In genomic region chr20:59161626-59162170, GRCh38 we compare ENCODE assay signal across 19 cellular contexts. TPM values are rescaled to one million over a fixed set of nuclear protein-coding genes. Genes with fewer than 3 reads are reported as not detected.
A peak's percentile ranks its signal among the peaks of the same experiment; 100 is the strongest.
DNase-seq lines count a peak whose midpoint lies in the region; ATAC-seq and TF ChIP-seq lines count a peak whose summit lies in the region.
"Had no signal": no experiment of that assay in that cellular context is flagged by ENCODE, and none has a peak within 500 bp of the region (broad histone marks: within the 10 kb centered on the region; RNA-seq: fewer than 3 reads in every experiment).

No MANE protein-coding gene starts in this region.

- H3K27ac Mint-ChIP-seq in activated CD8-positive, alpha-beta memory T cell treated with anti-CD3 and anti-CD28 coated beads, Interleukin-2, amount 10 ng/mL, durations not matched to agents 7 days and 5 days: peak overlapping the region; percentile 98
- peak overlapping the region; percentile 58 for H3K27ac Mint-ChIP-seq in activated T-helper 2 cell treated with anti-CD3 and anti-CD28 coated beads, Interferon-gamma antibody, Interleukin-2, Interleukin-4, amounts not matched to agents 10 μg/mL and 5 μg/mL and 100 μg/mL, durations not matched to agents 14 hours and 24 hours and 36 hours
- peak overlapping the region; percentile 100 for H3K27ac Mint-ChIP-seq in natural killer cell
- H3K27ac Mint-ChIP-seq: mesothelial cell of epicardium had no signal

- H3K4me3 Mint-ChIP-seq in activated CD8-positive, alpha-beta memory T cell treated with anti-CD3 and anti-CD28 coated beads, Interleukin-2, amount 10 ng/mL, durations not matched to agents 7 days and 5 days: peak overlapping the region; percentile 78
- H3K4me3 Mint-ChIP-seq in activated T-helper 2 cell treated with anti-CD3 and anti-CD28 coated beads, Interferon-gamma antibody, Interleukin-2, Interleukin-4, amounts not matched to agents 10 μg/mL and 5 μg/mL and 100 μg/mL, durations not matched to agents 14 hours and 24 hours and 36 hours (ENCODE audit: low read depth): peak overlapping the region; percentile 1
- peak overlapping the region; percentile 94 for H3K4me3 Mint-ChIP-seq in natural killer cell
- H3K4me3 Mint-ChIP-seq: mesothelial cell of epicardium had no signal

- CTCF ChIA-PET in activated CD8-positive, alpha-beta memory T cell treated with anti-CD3 and anti-CD28 coated beads, Interleukin-2, amount 10 ng/mL, durations not matched to agents 7 days and 5 days (lab: Charles Lee): no interaction called here

- H3K4me1 Mint-ChIP-seq in activated CD8-positive, alpha-beta memory T cell treated with anti-CD3 and anti-CD28 coated beads, Interleukin-2, amount 10 ng/mL, durations not matched to agents 7 days and 5 days: peaks cover 72% of the 10 kb centered on the region
- peaks cover 84% of the 10 kb centered on the region for H3K4me1 Mint-ChIP-seq in activated T-helper 2 cell treated with anti-CD3 and anti-CD28 coated beads, Interferon-gamma antibody, Interleukin-2, Interleukin-4, amounts not matched to agents 10 μg/mL and 5 μg/mL and 100 μg/mL, durations not matched to agents 14 hours and 24 hours and 36 hours (ENCODE audit: low read depth)
- H3K4me1 Mint-ChIP-seq in natural killer cell: peaks cover 81 to 86% of the 10 kb centered on the region in 2 donors

- H3K36me3 Mint-ChIP-seq in activated CD8-positive, alpha-beta memory T cell treated with anti-CD3 and anti-CD28 coated beads, Interleukin-2, amount 10 ng/mL, durations not matched to agents 7 days and 5 days: peaks cover 2% of the 10 kb centered on the region
- no peaks in the 10 kb centered on the region for H3K36me3 Mint-ChIP-seq in activated T-helper 2 cell treated with anti-CD3 and anti-CD28 coated beads, Interferon-gamma antibody, Interleukin-2, Interleukin-4, amounts not matched to agents 10 μg/mL and 5 μg/mL and 100 μg/mL, durations not matched to agents 14 hours and 24 hours and 36 hours (ENCODE audit: low read depth)
- no peaks in the 10 kb centered on the region for H3K36me3 Mint-ChIP-seq in natural killer cell
- H3K36me3 Mint-ChIP-seq: mesothelial cell of epicardium had no signal

- H3K27me3 Mint-ChIP-seq in activated CD8-positive, alpha-beta memory T cell treated with anti-CD3 and anti-CD28 coated beads, Interleukin-2, amount 10 ng/mL, durations not matched to agents 7 days and 5 days: no peaks in the 10 kb centered on the region
- H3K27me3 Mint-ChIP-seq in activated T-helper 2 cell treated with anti-CD3 and anti-CD28 coated beads, Interferon-gamma antibody, Interleukin-2, Interleukin-4, amounts not matched to agents 10 μg/mL and 5 μg/mL and 100 μg/mL, durations not matched to agents 14 hours and 24 hours and 36 hours (ENCODE audit: low read depth): no peaks in the 10 kb centered on the region
- H3K27me3 Mint-ChIP-seq in natural killer cell (ENCODE audit: low read depth in 2 of 2): no peaks in the 10 kb centered on the region

- DNase-seq in activated CD8-positive, alpha-beta memory T cell treated with anti-CD3 and anti-CD28 coated beads, Interleukin-2, amount 10 ng/mL, durations not matched to agents 7 days and 5 days: no peak
- DNase-seq in activated CD8-positive, alpha-beta memory T cell treated with anti-CD3 and anti-CD28 coated beads for 24 hours: no peak
- DNase-seq in NAMALWA (ENCODE audit: low spot score) (peak; percentile 74), natural killer cell (no peak), SW480 (ENCODE audit: low spot score) (no peak), NCI-H1105 treated with DMSO at 0.1 percent for 48 hours (lab: John Stamatoyannopoulos, UW) (no peak)
- no peak for DNase-seq in activated T-helper 2 cell treated with anti-CD3 and anti-CD28 coated beads, Interferon-gamma antibody, Interleukin-2, Interleukin-4, amounts not matched to agents 10 μg/mL and 5 μg/mL and 100 μg/mL, durations not matched to agents 14 hours and 24 hours and 36 hours (ENCODE audit: low spot score)
- DNase-seq: activated CD4-positive, CD25-positive, alpha-beta regulatory T cell; NCI-H1694; NCI-H226; right cardiac atrium had no signal

- no peak for TF ChIP-seq CTCF in natural killer cell (IDR thresholded peaks at IDR 0.05)

- intact Hi-C loops in activated T-helper 2 cell treated with anti-CD3 and anti-CD28 coated beads, Interferon-gamma antibody, Interleukin-2, Interleukin-4, amounts not matched to agents 10 μg/mL and 5 μg/mL and 100 μg/mL, durations not matched to agents 14 hours and 24 hours and 36 hours (cut with micrococcal nuclease): loop anchor here (1.0 to 10.0 kb wide), 5 partner anchors 11 to 1767 kb away; partner anchors contain the start of genes PRELID3B, RBM38 and STX16
- intact Hi-C loops in natural killer cell (cut with micrococcal nuclease): loop anchor here (5.0 to 10.0 kb wide), 2 partner anchors 39 to 267 kb away; no protein-coding TSS in a partner anchor

- no peak for ATAC-seq in activated CD8-positive, alpha-beta memory T cell treated with anti-CD3 and anti-CD28 coated beads, Interleukin-2, amount 10 ng/mL, durations not matched to agents 7 days and 5 days
- ATAC-seq in natural killer cell (no peak), GM21381 (IDR thresholded peaks at IDR 0.05; ENCODE audit: unreplicated experiment) (no peak)
- ATAC-seq: A549, right cardiac atrium, Right ventricle myocardium inferior had no signal

- no peaks in the 10 kb centered on the region for H3K9me3 Mint-ChIP-seq in activated CD8-positive, alpha-beta memory T cell treated with anti-CD3 and anti-CD28 coated beads, Interleukin-2, amount 10 ng/mL, durations not matched to agents 7 days and 5 days (ENCODE audit: low read depth)
- no peaks in the 10 kb centered on the region for H3K9me3 Mint-ChIP-seq in activated T-helper 2 cell treated with anti-CD3 and anti-CD28 coated beads, Interferon-gamma antibody, Interleukin-2, Interleukin-4, amounts not matched to agents 10 μg/mL and 5 μg/mL and 100 μg/mL, durations not matched to agents 14 hours and 24 hours and 36 hours
- H3K9me3 Mint-ChIP-seq in natural killer cell: no peaks in the 10 kb centered on the region

RNA-seq across cellular contexts. Expression of gene ZNF831, which starts 1.9 kb away (rescaled TPM):
- total RNA-seq in activated CD8-positive, alpha-beta memory T cell treated with anti-CD3 and anti-CD28 coated beads, Interleukin-2, amount 10 ng/mL, durations not matched to agents 7 days and 5 days: 10 to 100 TPM in 1 of 2 experiments, 1 to 10 TPM in 1; 7.9 to 10.2 TPM
- total RNA-seq in activated T-helper 2 cell treated with anti-CD3 and anti-CD28 coated beads, Interferon-gamma antibody, Interleukin-2, Interleukin-4, amounts not matched to agents 10 μg/mL and 5 μg/mL and 100 μg/mL, durations not matched to agents 14 hours and 24 hours and 36 hours: 3.0 and 3.3 TPM in 2 replicates
- total RNA-seq in natural killer cell: 10 to 100 TPM; 24.8 to 42.0 (median 40.2) TPM
- total RNA-seq: astrocyte, Daoy, fibroblast of villous mesenchyme, HT-29 had no signal

Comparison
In these comparisons a context has a peak if more than half of its experiments do, and no peak if none do; other contexts are left out.
1. H3K4me3 Mint-ChIP-seq: peak in every context shown above with its lines; median percentile 94 in natural killer cell; 78 in activated CD8-positive, alpha-beta memory T cell treated with anti-CD3 and anti-CD28 coated beads, Interleukin-2, amount 10 ng/mL, durations not matched to agents 7 days and 5 days; 1 in activated T-helper 2 cell treated with anti-CD3 and anti-CD28 coated beads, Interferon-gamma antibody, Interleukin-2, Interleukin-4, amounts not matched to agents 10 μg/mL and 5 μg/mL and 100 μg/mL, durations not matched to agents 14 hours and 24 hours and 36 hours.